ENCODE assay signal across 19 cellular contexts in genomic region chrX:72663737-72664136, GRCh38.
"Had no signal": no experiment of that assay in that cellular context is flagged by ENCODE, and none has a peak within 500 bp of the region (broad histone marks: within the 10 kb centered on the region; RNA-seq: fewer than 3 reads in every experiment).

No MANE protein-coding gene starts in this region.

- H3K4me1 Mint-ChIP-seq: neural crest cell had no signal

- H3K4me3 ChIP-seq: coronary artery, esophagus muscularis mucosa, hepatocyte, ovary, sigmoid colon, spleen, stomach, testis, upper lobe of right lung had no signal

- H3K36me3 ChIP-seq: esophagus muscularis mucosa, ovary, sigmoid colon, spleen, stomach, upper lobe of right lung had no signal

- ATAC-seq: activated CD4-positive, CD25-positive, alpha-beta regulatory T cell treated with anti-CD3 and anti-CD28 coated beads, Interleukin-2, amount 50 U/mL, for 24 hours; activated CD8-positive, alpha-beta T cell treated with anti-CD3 and anti-CD28 coated beads for 36 hours; left lobe of liver; upper lobe of right lung had no signal

- DNase-seq: activated CD8-positive, alpha-beta memory T cell treated with anti-CD3 and anti-CD28 coated beads, Interleukin-2, amount 50 U/mL, for 48 hours; activated CD8-positive, alpha-beta T cell treated with anti-CD3 and anti-CD28 coated beads for 36 hours; activated naive CD4-positive, alpha-beta T cell treated with anti-CD3 and anti-CD28 coated beads for 36 hours; central memory CD4-positive, alpha-beta T cell; islet precursor cell; midbrain; ovary; sigmoid colon; spleen; stomach; T-helper 9 cell; testis; upper lobe of right lung had no signal

- H3K27me3 Mint-ChIP-seq: activated CD8-positive, alpha-beta T cell treated with anti-CD3 and anti-CD28 coated beads for 36 hours had no signal

- H3K4me3 Mint-ChIP-seq: activated CD8-positive, alpha-beta T cell treated with anti-CD3 and anti-CD28 coated beads for 36 hours; activated naive CD4-positive, alpha-beta T cell treated with anti-CD3 and anti-CD28 coated beads for 36 hours; neural crest cell had no signal

- H3K9me3 Mint-ChIP-seq: activated CD8-positive, alpha-beta T cell treated with anti-CD3 and anti-CD28 coated beads for 36 hours; neural crest cell had no signal

- H3K4me1 ChIP-seq: esophagus muscularis mucosa, sigmoid colon, spleen, stomach, testis, upper lobe of right lung had no signal

- H3K9me3 ChIP-seq: esophagus muscularis mucosa, ovary, sigmoid colon, testis, upper lobe of right lung had no signal

- H3K27ac ChIP-seq: coronary artery, esophagus muscularis mucosa, hepatocyte, ovary, sigmoid colon, spleen, stomach, testis, upper lobe of right lung had no signal

- H3K27me3 ChIP-seq: esophagus muscularis mucosa, hepatocyte, ovary, sigmoid colon, stomach, testis, upper lobe of right lung had no signal

- H3K27ac Mint-ChIP-seq: activated CD8-positive, alpha-beta T cell treated with anti-CD3 and anti-CD28 coated beads for 36 hours; activated naive CD4-positive, alpha-beta T cell treated with anti-CD3 and anti-CD28 coated beads for 36 hours had no signal
